1 cellular context compared by ENCODE assay signal in genomic region chr9:136697146-136697820, GRCh38.
TF ChIP-seq lines count a peak whose summit lies in the region.

No MANE protein-coding gene starts in this region.

TF ChIP-seq in HepG2, 621 proteins besides CTCF, POLR2A, EP300 and RAD21 (continued from another document and continues in another):
- TF ChIP-seq, protein P1, sequence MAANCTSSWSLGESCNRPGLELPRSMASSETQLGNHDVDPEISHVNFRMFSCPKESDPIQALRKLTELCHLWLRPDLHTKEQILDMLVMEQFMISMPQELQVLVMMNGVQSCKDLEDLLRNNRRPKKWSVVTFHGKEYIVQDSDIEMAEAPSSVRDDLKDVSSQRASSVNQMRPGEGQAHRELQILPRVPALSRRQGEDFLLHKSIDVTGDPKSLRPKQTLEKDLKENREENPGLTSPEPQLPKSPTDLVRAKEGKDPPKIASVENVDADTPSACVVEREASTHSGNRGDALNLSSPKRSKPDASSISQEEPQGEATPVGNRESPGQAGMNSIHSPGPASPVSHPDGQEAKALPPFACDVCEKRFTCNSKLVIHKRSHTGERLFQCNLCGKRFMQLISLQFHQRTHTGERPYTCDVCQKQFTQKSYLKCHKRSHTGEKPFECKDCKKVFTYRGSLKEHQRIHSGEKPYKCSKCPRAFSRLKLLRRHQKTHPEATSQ (CRISPR knock-in tag; IDR thresholded peaks at IDR 0.05; ENCODE audit: borderline replicate concordance), result no peak
- TF ChIP-seq ZHX1 (CRISPR knock-in tag; IDR thresholded peaks at IDR 0.05; ENCODE audit: low read depth) (peak; percentile 63; the same call in 1 of the 2 replicates), ZNF781 (CRISPR knock-in tag; IDR thresholded peaks at IDR 0.05; ENCODE audit: borderline replicate concordance, not compliant biosample characterization) (no peak), ZNF567 (CRISPR knock-in tag; IDR thresholded peaks at IDR 0.05; ENCODE audit: borderline replicate concordance) (no peak), RBM22 (optimal IDR thresholded peaks at IDR 0.05; ENCODE audit: low read length) (no peak), ZNF441 (CRISPR knock-in tag; IDR thresholded peaks at IDR 0.05; ENCODE audit: borderline replicate concordance) (no peak), HOXA3 (CRISPR knock-in tag; IDR thresholded peaks at IDR 0.05) (peak; percentile 80), REXO4 (CRISPR knock-in tag; IDR thresholded peaks at IDR 0.05; ENCODE audit: borderline replicate concordance) (no peak), ATRX (CRISPR knock-in tag; IDR thresholded peaks at IDR 0.05; ENCODE audit: borderline replicate concordance) (no peak), FOSL1 (CRISPR knock-in tag; IDR thresholded peaks at IDR 0.05; ENCODE audit: borderline replicate concordance) (no peak), ZNF33B (CRISPR knock-in tag; IDR thresholded peaks at IDR 0.05) (0 out of 2 replicates have a peak, but pooled peaks have one; percentile 9), FOXO1 (CRISPR knock-in tag; IDR thresholded peaks at IDR 0.05) (no peak), ZMYM4 (CRISPR knock-in tag; IDR thresholded peaks at IDR 0.05) (no peak), ZBTB10 (CRISPR knock-in tag; IDR thresholded peaks at IDR 0.05; ENCODE audit: borderline replicate concordance) (peak; percentile 58; the same call in 1 of the 2 replicates), ZNF589 (CRISPR knock-in tag; conservative IDR thresholded peaks at IDR 0.05) (0 out of 2 replicates have a peak, but pooled peaks have one; percentile 50), ZBTB8A (CRISPR knock-in tag; IDR thresholded peaks at IDR 0.05; ENCODE audit: borderline replicate concordance, low read depth) (no peak), ZNF160 (CRISPR knock-in tag; IDR thresholded peaks at IDR 0.05) (no peak), ZSCAN12 (CRISPR knock-in tag; IDR thresholded peaks at IDR 0.05) (no peak), YEATS2 (CRISPR knock-in tag; IDR thresholded peaks at IDR 0.05; ENCODE audit: borderline replicate concordance) (no peak), EED (CRISPR knock-in tag; IDR thresholded peaks at IDR 0.05) (no peak), ZNF879 (CRISPR knock-in tag; IDR thresholded peaks at IDR 0.05) (no peak), ZBTB7A (CRISPR knock-in tag; IDR thresholded peaks at IDR 0.05) (peak; percentile 97), NR0B2 (CRISPR knock-in tag; IDR thresholded peaks at IDR 0.05) (no peak), PRPF4 (IDR thresholded peaks at IDR 0.05; ENCODE audit: low read depth, low read length, poor library complexity, severe bottlenecking) (no peak), ZNF644 (CRISPR knock-in tag; IDR thresholded peaks at IDR 0.05; ENCODE audit: low read depth) (no peak), ZNF543 (CRISPR knock-in tag; IDR thresholded peaks at IDR 0.05) (peak; percentile 98), ZNF792 (CRISPR knock-in tag; IDR thresholded peaks at IDR 0.05) (no peak), GABPB1 (CRISPR knock-in tag; IDR thresholded peaks at IDR 0.05) (peak; percentile 34; the same call in 1 of the 2 replicates), ZNF431 (CRISPR knock-in tag; IDR thresholded peaks at IDR 0.05; ENCODE audit: borderline replicate concordance, low read depth) (0 out of 2 replicates have a peak, but pooled peaks have one; percentile 61), BCL6 (CRISPR knock-in tag; IDR thresholded peaks at IDR 0.05) (peak; percentile 87), JDP2 (CRISPR knock-in tag; IDR thresholded peaks at IDR 0.05; ENCODE audit: borderline replicate concordance) (no peak; the same call in 1 of the 2 replicates), DMAP1 (CRISPR knock-in tag; IDR thresholded peaks at IDR 0.05) (no peak), BRF2 (CRISPR knock-in tag; IDR thresholded peaks at IDR 0.05) (no peak), SOX6 (IDR thresholded peaks at IDR 0.05) (no peak), SOX6 (CRISPR knock-in tag; IDR thresholded peaks at IDR 0.05) (peak; percentile 62), MAZ (IDR thresholded peaks at IDR 0.05; ENCODE audit: borderline replicate concordance, low read depth, low read length) (no peak; the same call in 1 of the 2 replicates), MAZ (CRISPR knock-in tag; IDR thresholded peaks at IDR 0.05; ENCODE audit: low read depth) (0 out of 2 replicates have a peak, but pooled peaks have one; percentile 20), KLF9 (CRISPR knock-in tag; IDR thresholded peaks at IDR 0.05; ENCODE audit: low read depth) (no peak), CHCHD3 (CRISPR knock-in tag; IDR thresholded peaks at IDR 0.05) (no peak), TBX3 (IDR thresholded peaks at IDR 0.05; ENCODE audit: borderline replicate concordance) (peak; percentile 65; the same call in 1 of the 2 replicates), ISL2 (CRISPR knock-in tag; IDR thresholded peaks at IDR 0.05) (no peak), ZNF432 (CRISPR knock-in tag; IDR thresholded peaks at IDR 0.05; ENCODE audit: borderline replicate concordance) (no peak), ZNF530 (CRISPR knock-in tag; IDR thresholded peaks at IDR 0.05; ENCODE audit: low read depth) (no peak), BRCA1 (CRISPR knock-in tag; IDR thresholded peaks at IDR 0.05) (no peak), ZFP36 (IDR thresholded peaks at IDR 0.05; ENCODE audit: borderline replicate concordance, low read depth, low read length, partially characterized antibody) (no peak), SYNCRIP (IDR thresholded peaks at IDR 0.05; ENCODE audit: insufficient read depth, low read depth, low read length) (no peak), PPARG (CRISPR knock-in tag; conservative IDR thresholded peaks at IDR 0.05) (0 out of 2 replicates have a peak, but pooled peaks have one; percentile 44), ZNF256 (CRISPR knock-in tag; conservative IDR thresholded peaks at IDR 0.05) (no peak), ZNF614 (CRISPR knock-in tag; IDR thresholded peaks at IDR 0.05; ENCODE audit: borderline replicate concordance) (no peak), SRSF1 (optimal IDR thresholded peaks at IDR 0.05; ENCODE audit: low read depth, low read length) (no peak), ZC3H4 (CRISPR knock-in tag; IDR thresholded peaks at IDR 0.05; ENCODE audit: borderline replicate concordance) (no peak), ZNF317 (CRISPR knock-in tag; IDR thresholded peaks at IDR 0.05) (no peak), ARNT2 (CRISPR knock-in tag; IDR thresholded peaks at IDR 0.05; ENCODE audit: low read depth) (no peak), ATF5 (CRISPR knock-in tag; IDR thresholded peaks at IDR 0.05; ENCODE audit: low read depth) (no peak)
- TF ChIP-seq, protein P2, sequence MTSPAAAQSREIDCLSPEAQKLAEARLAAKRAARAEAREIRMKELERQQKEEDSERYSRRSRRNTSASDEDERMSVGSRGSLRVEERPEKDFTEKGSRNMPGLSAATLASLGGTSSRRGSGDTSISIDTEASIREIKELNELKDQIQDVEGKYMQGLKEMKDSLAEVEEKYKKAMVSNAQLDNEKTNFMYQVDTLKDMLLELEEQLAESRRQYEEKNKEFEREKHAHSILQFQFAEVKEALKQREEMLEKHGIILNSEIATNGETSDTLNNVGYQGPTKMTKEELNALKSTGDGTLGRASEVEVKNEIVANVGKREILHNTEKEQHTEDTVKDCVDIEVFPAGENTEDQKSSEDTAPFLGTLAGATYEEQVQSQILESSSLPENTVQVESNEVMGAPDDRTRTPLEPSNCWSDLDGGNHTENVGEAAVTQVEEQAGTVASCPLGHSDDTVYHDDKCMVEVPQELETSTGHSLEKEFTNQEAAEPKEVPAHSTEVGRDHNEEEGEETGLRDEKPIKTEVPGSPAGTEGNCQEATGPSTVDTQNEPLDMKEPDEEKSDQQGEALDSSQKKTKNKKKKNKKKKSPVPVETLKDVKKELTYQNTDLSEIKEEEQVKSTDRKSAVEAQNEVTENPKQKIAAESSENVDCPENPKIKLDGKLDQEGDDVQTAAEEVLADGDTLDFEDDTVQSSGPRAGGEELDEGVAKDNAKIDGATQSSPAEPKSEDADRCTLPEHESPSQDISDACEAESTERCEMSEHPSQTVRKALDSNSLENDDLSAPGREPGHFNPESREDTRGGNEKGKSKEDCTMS (CRISPR knock-in tag; conservative IDR thresholded peaks at IDR 0.05), result no peak
- TF ChIP-seq, protein P3, sequence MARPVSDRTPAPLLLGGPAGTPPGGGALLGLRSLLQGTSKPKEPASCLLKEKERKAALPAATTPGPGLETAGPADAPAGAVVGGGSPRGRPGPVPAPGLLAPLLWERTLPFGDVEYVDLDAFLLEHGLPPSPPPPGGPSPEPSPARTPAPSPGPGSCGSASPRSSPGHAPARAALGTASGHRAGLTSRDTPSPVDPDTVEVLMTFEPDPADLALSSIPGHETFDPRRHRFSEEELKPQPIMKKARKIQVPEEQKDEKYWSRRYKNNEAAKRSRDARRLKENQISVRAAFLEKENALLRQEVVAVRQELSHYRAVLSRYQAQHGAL (CRISPR knock-in tag; IDR thresholded peaks at IDR 0.05; ENCODE audit: not compliant biosample characterization), result no peak
- TF ChIP-seq, protein P4, sequence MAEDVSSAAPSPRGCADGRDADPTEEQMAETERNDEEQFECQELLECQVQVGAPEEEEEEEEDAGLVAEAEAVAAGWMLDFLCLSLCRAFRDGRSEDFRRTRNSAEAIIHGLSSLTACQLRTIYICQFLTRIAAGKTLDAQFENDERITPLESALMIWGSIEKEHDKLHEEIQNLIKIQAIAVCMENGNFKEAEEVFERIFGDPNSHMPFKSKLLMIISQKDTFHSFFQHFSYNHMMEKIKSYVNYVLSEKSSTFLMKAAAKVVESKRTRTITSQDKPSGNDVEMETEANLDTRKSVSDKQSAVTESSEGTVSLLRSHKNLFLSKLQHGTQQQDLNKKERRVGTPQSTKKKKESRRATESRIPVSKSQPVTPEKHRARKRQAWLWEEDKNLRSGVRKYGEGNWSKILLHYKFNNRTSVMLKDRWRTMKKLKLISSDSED (CRISPR knock-in tag; IDR thresholded peaks at IDR 0.05), result no peak
- TF ChIP-seq, protein P5, sequence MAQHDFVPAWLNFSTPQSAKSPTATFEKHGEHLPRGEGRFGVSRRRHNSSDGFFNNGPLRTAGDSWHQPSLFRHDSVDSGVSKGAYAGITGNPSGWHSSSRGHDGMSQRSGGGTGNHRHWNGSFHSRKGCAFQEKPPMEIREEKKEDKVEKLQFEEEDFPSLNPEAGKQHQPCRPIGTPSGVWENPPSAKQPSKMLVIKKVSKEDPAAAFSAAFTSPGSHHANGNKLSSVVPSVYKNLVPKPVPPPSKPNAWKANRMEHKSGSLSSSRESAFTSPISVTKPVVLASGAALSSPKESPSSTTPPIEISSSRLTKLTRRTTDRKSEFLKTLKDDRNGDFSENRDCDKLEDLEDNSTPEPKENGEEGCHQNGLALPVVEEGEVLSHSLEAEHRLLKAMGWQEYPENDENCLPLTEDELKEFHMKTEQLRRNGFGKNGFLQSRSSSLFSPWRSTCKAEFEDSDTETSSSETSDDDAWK (CRISPR knock-in tag; IDR thresholded peaks at IDR 0.05), result no peak
